ENCODE assay signal across 11 cellular contexts in the genomic region with DNA sequence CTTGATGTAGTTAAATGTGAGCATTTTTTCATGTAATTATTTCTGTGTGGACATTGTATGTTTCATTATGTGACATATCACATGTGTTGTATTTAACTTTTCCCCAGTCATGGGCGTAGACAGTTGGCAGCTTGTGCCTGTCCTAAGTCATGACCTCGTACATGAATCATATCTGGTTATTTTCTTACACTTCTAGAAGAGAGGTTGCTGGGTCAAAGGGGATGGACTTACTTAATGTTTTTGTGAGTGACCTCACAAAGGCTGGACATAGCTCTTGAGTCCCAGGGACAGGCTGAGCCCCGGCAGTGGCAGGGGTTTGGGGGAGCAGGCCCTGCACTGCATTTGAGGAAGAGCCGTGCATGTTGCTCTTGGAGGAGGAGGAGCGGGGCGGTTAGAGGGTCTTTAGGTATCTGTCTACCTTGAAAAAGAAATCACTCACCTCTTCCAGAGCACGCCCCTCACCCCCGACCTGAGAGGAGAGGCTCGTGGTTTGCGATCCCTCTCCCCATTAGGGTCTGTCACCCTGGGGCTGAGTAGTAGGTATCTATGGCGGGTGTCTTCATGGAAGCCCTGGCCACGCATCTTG. TPM values are rescaled to one million over a fixed set of nuclear protein-coding genes. Genes with fewer than 3 reads are reported as not detected.
DNase-seq lines count a peak whose midpoint lies in the region; ATAC-seq and TF ChIP-seq lines count a peak whose summit lies in the region.
"Had no signal": no experiment of that assay in that cellular context is flagged by ENCODE, and none has a peak within 500 bp of the region (broad histone marks: within the 10 kb centered on the region; RNA-seq: fewer than 3 reads in every experiment).

No MANE protein-coding gene starts in this region.

- peaks cover 82% of the 10 kb centered on the region for H3K36me3 Mint-ChIP-seq in activated B cell treated with CpG ODN at 0.5 μM for 24 hours (ENCODE audit: low read depth)
- H3K36me3 Mint-ChIP-seq in activated naive CD8-positive, alpha-beta T cell treated with anti-CD3 and anti-CD28 coated beads, Interleukin-2, amount 50 U/mL, for 24 hours (ENCODE audit: low read depth) = peaks cover 7% of the 10 kb centered on the region

- H3K9me3 ChIP-seq in heart right ventricle = no peaks in the 10 kb centered on the region
- H3K9me3 ChIP-seq: Caco-2 had no signal

- H3K27me3 Mint-ChIP-seq in activated B cell treated with CpG ODN at 0.5 μM for 24 hours = no peaks in the 10 kb centered on the region
- H3K27me3 Mint-ChIP-seq in activated naive CD8-positive, alpha-beta T cell treated with anti-CD3 and anti-CD28 coated beads, Interleukin-2, amount 50 U/mL, for 24 hours = no peaks in the 10 kb centered on the region
- H3K27me3 Mint-ChIP-seq: activated naive CD8-positive, alpha-beta T cell treated with anti-CD3 and anti-CD28 coated beads, Interleukin-2, amount 10 ng/mL, durations not matched to agents 7 days and 5 days had no signal

- H3K4me1 ChIP-seq in heart right ventricle = peaks cover 0 to 24% (median 9%) of the 10 kb centered on the region in 9 donors

- WGBS in heart right ventricle, 2 donors = 83 to 85% methylated on average over 12 of the region's 12 CpGs

- H3K27ac ChIP-seq in heart right ventricle = peak overlapping the region in 5 of 10 donors; percentile 19 to 73 (median 27)

- H3K36me3 ChIP-seq in heart right ventricle = peaks cover 0 to 100% (median 42%) of the 10 kb centered on the region in 9 donors

- H3K4me3 Mint-ChIP-seq in activated B cell treated with CpG ODN at 0.5 μM for 24 hours = no peak overlapping the region
- H3K4me3 Mint-ChIP-seq in activated naive CD8-positive, alpha-beta T cell treated with anti-CD3 and anti-CD28 coated beads, Interleukin-2, amount 50 U/mL, for 24 hours = no peak overlapping the region
- H3K4me3 Mint-ChIP-seq: activated naive CD8-positive, alpha-beta T cell treated with anti-CD3 and anti-CD28 coated beads, Interleukin-2, amount 10 ng/mL, durations not matched to agents 7 days and 5 days had no signal

- H3K27ac Mint-ChIP-seq in activated B cell treated with CpG ODN at 0.5 μM for 24 hours = peak overlapping the region; percentile 46
- H3K27ac Mint-ChIP-seq in activated naive CD8-positive, alpha-beta T cell treated with anti-CD3 and anti-CD28 coated beads, Interleukin-2, amount 50 U/mL, for 24 hours = no peak overlapping the region
- H3K27ac Mint-ChIP-seq: activated naive CD8-positive, alpha-beta T cell treated with anti-CD3 and anti-CD28 coated beads, Interleukin-2, amount 10 ng/mL, durations not matched to agents 7 days and 5 days had no signal

- H3K27me3 ChIP-seq in heart right ventricle = no peaks in the 10 kb centered on the region

- ATAC-seq in activated B cell treated with CpG ODN at 0.5 μM for 24 hours (ENCODE audit: low read depth) = no peak
- peak in 7 of 8 donors; percentile 53 to 95 (median 74) for ATAC-seq in heart right ventricle
- ATAC-seq in sciatic nerve = peak; percentile 93
- ATAC-seq in activated naive CD8-positive, alpha-beta T cell treated with anti-CD3 and anti-CD28 coated beads, Interleukin-2, amount 50 U/mL, for 24 hours = no peak
- ATAC-seq in GM19467 (IDR thresholded peaks at IDR 0.05; ENCODE audit: unreplicated experiment) = no peak
- ATAC-seq in HG02798 (IDR thresholded peaks at IDR 0.05; ENCODE audit: poor library complexity, unreplicated experiment) = no peak

- H3K4me3 ChIP-seq in heart right ventricle = no peak overlapping the region

- CTCF ChIA-PET in activated B cell treated with CpG ODN at 0.5 μM for 24 hours (lab: Charles Lee) = no interaction called here

- POLR2A ChIA-PET in activated B cell treated with CpG ODN at 0.5 μM for 24 hours (lab: Charles Lee) = no interaction called here

- intact Hi-C loops in activated B cell treated with CpG ODN at 0.5 μM for 24 hours (cut with micrococcal nuclease) = no loop called here
- intact Hi-C loops in heart right ventricle (cut with DNase I) = no loop called here
- intact Hi-C loops in sciatic nerve (cut with DNase I) = no loop called here

- H3K4me1 Mint-ChIP-seq in activated B cell treated with CpG ODN at 0.5 μM for 24 hours = peaks cover 6% of the 10 kb centered on the region
- peaks cover 8% of the 10 kb centered on the region for H3K4me1 Mint-ChIP-seq in activated naive CD8-positive, alpha-beta T cell treated with anti-CD3 and anti-CD28 coated beads, Interleukin-2, amount 50 U/mL, for 24 hours

- no peak for TF ChIP-seq CTCF in activated B cell treated with CpG ODN at 0.5 μM for 24 hours (IDR thresholded peaks at IDR 0.05)
- TF ChIP-seq CTCF in heart right ventricle (IDR thresholded peaks at IDR 0.05) = no peak

- H3K9me3 Mint-ChIP-seq in activated B cell treated with CpG ODN at 0.5 μM for 24 hours = no peaks in the 10 kb centered on the region
- H3K9me3 Mint-ChIP-seq in activated naive CD8-positive, alpha-beta T cell treated with anti-CD3 and anti-CD28 coated beads, Interleukin-2, amount 50 U/mL, for 24 hours = no peaks in the 10 kb centered on the region
- H3K9me3 Mint-ChIP-seq: activated naive CD8-positive, alpha-beta T cell treated with anti-CD3 and anti-CD28 coated beads, Interleukin-2, amount 10 ng/mL, durations not matched to agents 7 days and 5 days had no signal

- DNase-seq in EH (ENCODE audit: low read depth) (peak; percentile 54), activated B cell treated with CpG ODN at 0.5 μM for 24 hours (no peak), heart right ventricle (no peak), sciatic nerve (ENCODE audit: low spot score) (no peak), NCI-H2107 (lab: John Stamatoyannopoulos, UW) (no peak)
- no peak for DNase-seq in activated naive CD8-positive, alpha-beta T cell treated with anti-CD3 and anti-CD28 coated beads, Interleukin-2, amount 50 U/mL, for 24 hours
- DNase-seq: activated naive CD8-positive, alpha-beta T cell treated with anti-CD3 and anti-CD28 coated beads, Interleukin-2, amount 10 ng/mL, durations not matched to agents 7 days and 5 days; Caco-2; NCI-H526 had no signal

RNA-seq across cellular contexts. Expression of a gene that starts 16.4 kb away (rescaled TPM):
- total RNA-seq in activated B cell treated with CpG ODN at 0.5 μM for 24 hours (66.8 and 71.1 TPM in 2 replicates), heart right ventricle (10 to 100 TPM; 29.2 to 71.3 (median 36.3) TPM), sciatic nerve (70.1 TPM)
- 10 to 100 TPM; 27.4 to 34.3 TPM for polyA plus RNA-seq in heart right ventricle

Comparison
In these comparisons a context has a peak if more than half of its experiments do, and no peak if none do; other contexts are left out.
1. ATAC-seq: peak in heart right ventricle (7 of 8) and sciatic nerve (single experiment); none in activated B cell treated with CpG ODN at 0.5 μM for 24 hours (single experiment), activated naive CD8-positive, alpha-beta T cell treated with anti-CD3 and anti-CD28 coated beads, Interleukin-2, amount 50 U/mL, for 24 hours (single experiment), GM19467 (single experiment) and HG02798 (single experiment).